In genomic region chr17:82330322-82331239, GRCh38 we compare ENCODE assay signal across 9 cellular contexts. TPM values are rescaled to one million over a fixed set of nuclear protein-coding genes. Genes with fewer than 3 reads are reported as not detected.
DNase-seq lines count a peak whose midpoint lies in the region; ATAC-seq and TF ChIP-seq lines count a peak whose summit lies in the region.
"Had no signal": no experiment of that assay in that cellular context is flagged by ENCODE, and none has a peak within 500 bp of the region (broad histone marks: within the 10 kb centered on the region; RNA-seq: fewer than 3 reads in every experiment).

No MANE protein-coding gene starts in this region.

- H4K20me1 ChIP-seq in neural progenitor cell (ENCODE audit: low read depth) = peaks cover 8% of the 10 kb centered on the region

- no peak overlapping the region for H3K4me3 Mint-ChIP-seq in activated T-cell treated with anti-CD3 and anti-CD28 coated beads, Interleukin-2, amount 50 U/mL, for 24 hours
- no peak overlapping the region for H3K4me3 Mint-ChIP-seq in activated T-cell treated with anti-CD3 and anti-CD28 coated beads, Interleukin-2, amount 50 U/mL, for 72 hours
- H3K4me3 Mint-ChIP-seq in neural progenitor cell = no peak overlapping the region
- H3K4me3 Mint-ChIP-seq: B cell had no signal

- peaks cover 15% of the 10 kb centered on the region for H3F3A ChIP-seq in neural progenitor cell (ENCODE audit: low read depth)

- no peak overlapping the region for H3K27ac ChIP-seq in upper lobe of right lung
- H3K27ac ChIP-seq in neural progenitor cell = no peak overlapping the region

- H3K9me3 ChIP-seq in upper lobe of right lung = no peaks in the 10 kb centered on the region
- no peaks in the 10 kb centered on the region for H3K9me3 ChIP-seq in neural progenitor cell (ENCODE audit: low read depth)

- H3K27ac Mint-ChIP-seq in activated T-cell treated with anti-CD3 and anti-CD28 coated beads, Interleukin-2, amount 50 U/mL, for 24 hours = no peak overlapping the region
- H3K27ac Mint-ChIP-seq in activated T-cell treated with anti-CD3 and anti-CD28 coated beads, Interleukin-2, amount 50 U/mL, for 72 hours = no peak overlapping the region
- H3K27ac Mint-ChIP-seq in neural progenitor cell = no peak overlapping the region
- H3K27ac Mint-ChIP-seq: B cell had no signal

- no peak overlapping the region for H2AFZ ChIP-seq in neural progenitor cell (replicated peaks)

- no peaks in the 10 kb centered on the region for H3K79me2 ChIP-seq in neural progenitor cell (ENCODE audit: low read depth)

- no peak overlapping the region for H3K4me2 ChIP-seq in neural progenitor cell

- H3K4me3 ChIP-seq in upper lobe of right lung (no peak overlapping the region), neural progenitor cell (no peak overlapping the region)

- intact Hi-C loops in upper lobe of right lung (cut with DNase I) = loop anchor here (10.0 kb wide), 1 partner anchor 296 kb away; the partner anchor contains the start of genes DCXR and RAC3

- no peaks in the 10 kb centered on the region for H3K36me3 ChIP-seq in upper lobe of right lung
- no peaks in the 10 kb centered on the region for H3K36me3 ChIP-seq in neural progenitor cell

- no peak for ATAC-seq in activated T-cell treated with anti-CD3 and anti-CD28 coated beads, Interleukin-2, amount 50 U/mL, for 72 hours (replicated peaks in 1 of 2)
- ATAC-seq in upper lobe of right lung = no peak
- no peak for ATAC-seq in GM18858 (IDR thresholded peaks at IDR 0.05; ENCODE audit: unreplicated experiment)
- ATAC-seq in HG03439 (IDR thresholded peaks at IDR 0.05; ENCODE audit: unreplicated experiment) = no peak

- peaks cover 3% of the 10 kb centered on the region for H3K36me3 Mint-ChIP-seq in activated T-cell treated with anti-CD3 and anti-CD28 coated beads, Interleukin-2, amount 50 U/mL, for 24 hours (ENCODE audit: low read depth)
- H3K36me3 Mint-ChIP-seq in activated T-cell treated with anti-CD3 and anti-CD28 coated beads, Interleukin-2, amount 50 U/mL, for 72 hours (ENCODE audit: insufficient read depth in 2 of 2) = peaks cover 0 to 2% of the 10 kb centered on the region in 2 donors
- H3K36me3 Mint-ChIP-seq in neural progenitor cell = no peaks in the 10 kb centered on the region

- peak; percentile 31 for DNase-seq in activated T-cell treated with anti-CD3 and anti-CD28 coated beads, Interleukin-2, amount 50 U/mL, for 24 hours
- DNase-seq in activated T-cell treated with anti-CD3 and anti-CD28 coated beads, Interleukin-2, amount 50 U/mL, for 72 hours = no peak
- DNase-seq in NCI-H510A treated with DMSO at 0.1 percent for 48 hours (lab: John Stamatoyannopoulos, UW) (peak; percentile 91), erythroblast (lab: John Stamatoyannopoulos, UW) (peak; percentile 39 to 48), upper lobe of right lung (peak; percentile 72), neural progenitor cell (ENCODE audit: low spot score) (no peak)

- H3K27me3 Mint-ChIP-seq in activated T-cell treated with anti-CD3 and anti-CD28 coated beads, Interleukin-2, amount 50 U/mL, for 24 hours = peaks cover 10% of the 10 kb centered on the region
- peaks cover 10% of the 10 kb centered on the region for H3K27me3 Mint-ChIP-seq in activated T-cell treated with anti-CD3 and anti-CD28 coated beads, Interleukin-2, amount 50 U/mL, for 72 hours (ENCODE audit: low read depth)
- peaks cover 27% of the 10 kb centered on the region for H3K27me3 Mint-ChIP-seq in neural progenitor cell (ENCODE audit: insufficient read depth, low read depth)

- TF ChIP-seq CTCF in upper lobe of right lung (IDR thresholded peaks at IDR 0.05) = no peak
- TF ChIP-seq CTCF in neural progenitor cell (IDR thresholded peaks at IDR 0.05) = no peak

- H3K4me1 Mint-ChIP-seq in activated T-cell treated with anti-CD3 and anti-CD28 coated beads, Interleukin-2, amount 50 U/mL, for 24 hours (ENCODE audit: low read depth) = peaks cover 27% of the 10 kb centered on the region
- H3K4me1 Mint-ChIP-seq in activated T-cell treated with anti-CD3 and anti-CD28 coated beads, Interleukin-2, amount 50 U/mL, for 72 hours (ENCODE audit: low read depth) = peaks cover 31% of the 10 kb centered on the region
- H3K4me1 Mint-ChIP-seq in neural progenitor cell = peaks cover 30% of the 10 kb centered on the region

- no peaks in the 10 kb centered on the region for H3K9me3 Mint-ChIP-seq in activated T-cell treated with anti-CD3 and anti-CD28 coated beads, Interleukin-2, amount 50 U/mL, for 24 hours
- H3K9me3 Mint-ChIP-seq in activated T-cell treated with anti-CD3 and anti-CD28 coated beads, Interleukin-2, amount 50 U/mL, for 72 hours = no peaks in the 10 kb centered on the region
- H3K9me3 Mint-ChIP-seq in neural progenitor cell = no peaks in the 10 kb centered on the region

- H3K4me1 ChIP-seq in upper lobe of right lung (peaks cover 38% of the 10 kb centered on the region), neural progenitor cell (peaks cover 40% of the 10 kb centered on the region)

- no peak for TF ChIP-seq POLR2A in erythroblast (IDR thresholded peaks at IDR 0.05; ENCODE audit: low read length)

- H3K9ac ChIP-seq in neural progenitor cell = no peak overlapping the region

- no peaks in the 10 kb centered on the region for H3K27me3 ChIP-seq in upper lobe of right lung
- H3K27me3 ChIP-seq in neural progenitor cell = peaks cover 79% of the 10 kb centered on the region

RNA-seq across cellular contexts. Expression of gene SECTM1, which starts 3.0 kb away (rescaled TPM):
- total RNA-seq in activated T-cell treated with anti-CD3 and anti-CD28 coated beads, Interleukin-2, amount 50 U/mL, for 72 hours = 10 to 100 TPM in 1 of 2 donors, 1 to 10 TPM in 1; 3.3 to 12.6 TPM
- total RNA-seq in upper lobe of right lung (26.4 TPM), neural progenitor cell (ENCODE audit: low replicate concordance) (0.12 TPM in 1 of 2 replicates, not detected in the other)

RNA-seq across cellular contexts. Expression of gene CD7, which starts 13.2 kb away (rescaled TPM):
- 1,000 to 10,000 TPM in 1 of 2 donors, 100 to 1,000 TPM in 1; 845 to 1,007 TPM for total RNA-seq in activated T-cell treated with anti-CD3 and anti-CD28 coated beads, Interleukin-2, amount 50 U/mL, for 72 hours
- total RNA-seq in upper lobe of right lung = 7.2 TPM
- 0.62 TPM in 1 of 2 replicates, not detected in the other for total RNA-seq in neural progenitor cell (ENCODE audit: low replicate concordance)

RNA-seq across cellular contexts. Expression of gene TEX19, which starts 28.5 kb away (rescaled TPM):
- under 1 TPM in 1 of 2 donors, not detected in 1; 0.17 TPM for total RNA-seq in activated T-cell treated with anti-CD3 and anti-CD28 coated beads, Interleukin-2, amount 50 U/mL, for 72 hours
- not detected for total RNA-seq in upper lobe of right lung
- total RNA-seq in neural progenitor cell (ENCODE audit: low replicate concordance) = 0.19 TPM in 1 of 2 replicates, not detected in the other
- total RNA-seq: B cell had no signal

RNA-seq across cellular contexts. Expression of gene UTS2R, which starts 41.0 kb away (rescaled TPM):
- under 1 TPM in 1 of 2 donors, not detected in 1; 0.46 TPM for total RNA-seq in activated T-cell treated with anti-CD3 and anti-CD28 coated beads, Interleukin-2, amount 50 U/mL, for 72 hours
- not detected for total RNA-seq in upper lobe of right lung
- total RNA-seq in neural progenitor cell (ENCODE audit: low replicate concordance) = 0.46 TPM in 1 of 2 replicates, not detected in the other
- total RNA-seq: B cell had no signal

RNA-seq across cellular contexts. Expression of gene CSNK1D, which starts 57.1 kb away (rescaled TPM):
- 100 to 1,000 TPM; 166 to 170 TPM for total RNA-seq in activated T-cell treated with anti-CD3 and anti-CD28 coated beads, Interleukin-2, amount 50 U/mL, for 72 hours
- total RNA-seq in upper lobe of right lung (150 TPM), neural progenitor cell (ENCODE audit: low replicate concordance) (41.5 and 60.7 TPM in 2 replicates)

Comparison
In these comparisons a context has a peak if more than half of its experiments do, and no peak if none do; other contexts are left out.
1. DNase-seq: peak in activated T-cell treated with anti-CD3 and anti-CD28 coated beads, Interleukin-2, amount 50 U/mL, for 24 hours (single experiment), NCI-H510A treated with DMSO at 0.1 percent for 48 hours (single experiment), erythroblast (2 of 2) and upper lobe of right lung (single experiment); none in activated T-cell treated with anti-CD3 and anti-CD28 coated beads, Interleukin-2, amount 50 U/mL, for 72 hours (0 of 2) and neural progenitor cell (single experiment).
2. RNA of gene CD7, which starts 13.2 kb away (total RNA-seq): 845 to 1,007 TPM in activated T-cell treated with anti-CD3 and anti-CD28 coated beads, Interleukin-2, amount 50 U/mL, for 72 hours; 7.2 TPM in upper lobe of right lung (single experiment) and 0.62 TPM in neural progenitor cell; every median in the first group is over 100 times any median in the second.